In genomic region chr5:150153483-150153882, GRCh38 we compare ENCODE assay signal across 14 cellular contexts. TPM values are rescaled to one million over a fixed set of nuclear protein-coding genes. Genes with fewer than 3 reads are reported as not detected.
A peak's percentile ranks its signal among the peaks of the same experiment; 100 is the strongest.
DNase-seq lines count a peak whose midpoint lies in the region; TF ChIP-seq lines count a peak whose summit lies in the region.
"Had no signal": no experiment of that assay in that cellular context is flagged by ENCODE, and none has a peak within 500 bp of the region (broad histone marks: within the 10 kb centered on the region; RNA-seq: fewer than 3 reads in every experiment).

No MANE protein-coding gene starts in this region.

- H3K27ac ChIP-seq in mucosa of rectum (ENCODE audit: low read depth in 2 of 2, low read length in 2 of 2) (peak overlapping the region; percentile 12 to 77), suprapubic skin (peak overlapping the region; percentile 86)
- H3K27ac ChIP-seq: epithelial cell of prostate had no signal

- no peak overlapping the region for H3K9ac ChIP-seq in mucosa of rectum (ENCODE audit: low read depth in 1 of 2, low read length in 2 of 2)

- no peak for DNase-seq in HFF-Myc (ENCODE audit: extremely low read depth, low read depth)
- no peak for DNase-seq in choroid plexus epithelial cell (ENCODE audit: low read depth)
- DNase-seq in suprapubic skin (ENCODE audit: low spot score in 2 of 2), result no peak
- DNase-seq in NCI-H2081 (lab: John Stamatoyannopoulos, UW), result no peak
- no peak for DNase-seq in ureter (ENCODE audit: low spot score)
- no peak for DNase-seq in MV-4-11 (lab: John Stamatoyannopoulos, UW)
- no peak for DNase-seq in C1 segment of cervical spinal cord (lab: John Stamatoyannopoulos, UW)
- DNase-seq: DMS 273 treated with DMSO at 0.1 percent for 48 hours, NCI-H2081 treated with DMSO at 0.1 percent for 48 hours, occipital lobe, T1000 had no signal

- no peak for TF ChIP-seq POLR2A in suprapubic skin (IDR thresholded peaks at IDR 0.05)

- H3K4me3 ChIP-seq in HFF-Myc (replicated peaks; ENCODE audit: low read depth, low read length) (peak overlapping the region; percentile 91), choroid plexus epithelial cell (ENCODE audit: low read depth, low read length) (peak overlapping the region; percentile 76), mucosa of rectum (ENCODE audit: low read length in 2 of 2) (peak overlapping the region in 1 of 2 donors; percentile 65), suprapubic skin (peak overlapping the region; percentile 48)
- H3K4me3 ChIP-seq: GM12878 had no signal

- whole genome bisulfite sequencing in suprapubic skin, result 88% methylated on average over 1 of the region's 2 CpGs

- TF ChIP-seq EP300 in suprapubic skin (IDR thresholded peaks at IDR 0.05), result no peak

- no peaks in the 10 kb centered on the region for H3K9me3 ChIP-seq in mucosa of rectum (ENCODE audit: control insufficient read depth in 2 of 2, low read length in 2 of 2)
- no peaks in the 10 kb centered on the region for H3K9me3 ChIP-seq in suprapubic skin

- H3K4me1 ChIP-seq in mucosa of rectum (ENCODE audit: control insufficient read depth in 2 of 2, insufficient read depth in 2 of 2, low read length in 2 of 2) (peaks cover 4 to 5% of the 10 kb centered on the region in 2 donors), suprapubic skin (peaks cover 46% of the 10 kb centered on the region)

- TF ChIP-seq CTCF in HFF-Myc (IDR thresholded peaks at IDR 0.05; ENCODE audit: low read depth, low read length, missing control alignments), result no peak
- TF ChIP-seq CTCF in choroid plexus epithelial cell (conservative IDR thresholded peaks at IDR 0.05; ENCODE audit: low read depth, low read length), result no peak
- TF ChIP-seq CTCF in suprapubic skin (IDR thresholded peaks at IDR 0.05), result no peak

- no peaks in the 10 kb centered on the region for H3K36me3 ChIP-seq in mucosa of rectum (ENCODE audit: control insufficient read depth in 2 of 2, insufficient read depth in 2 of 2, low read length in 2 of 2)
- H3K36me3 ChIP-seq in suprapubic skin, result no peaks in the 10 kb centered on the region

- no peaks in the 10 kb centered on the region for H3K27me3 ChIP-seq in mucosa of rectum (ENCODE audit: control insufficient read depth in 2 of 2, insufficient read depth in 2 of 2, low read length in 2 of 2)
- peaks cover 9% of the 10 kb centered on the region for H3K27me3 ChIP-seq in suprapubic skin

RNA-seq across cellular contexts. Expression of gene PDGFRB, which starts 2.2 kb away (rescaled TPM):
- total RNA-seq in suprapubic skin (10 to 100 TPM; 23.8 to 51.4 (median 43.9) TPM), ureter (108 TPM)

RNA-seq across cellular contexts. Expression of gene CDX1, which starts 13.1 kb away (rescaled TPM):
- total RNA-seq in suprapubic skin (under 1 TPM in 2 of 4 donors, not detected in 2; 0.26 to 0.76 TPM), ureter (not detected)
- total RNA-seq: GM12878, occipital lobe had no signal

RNA-seq across cellular contexts. Expression of gene SLC6A7, which starts 36.4 kb away (rescaled TPM):
- not detected for total RNA-seq in suprapubic skin
- total RNA-seq in ureter, result 0.10 TPM
